ENCODE assay signal across 17 cellular contexts in the genomic region with DNA sequence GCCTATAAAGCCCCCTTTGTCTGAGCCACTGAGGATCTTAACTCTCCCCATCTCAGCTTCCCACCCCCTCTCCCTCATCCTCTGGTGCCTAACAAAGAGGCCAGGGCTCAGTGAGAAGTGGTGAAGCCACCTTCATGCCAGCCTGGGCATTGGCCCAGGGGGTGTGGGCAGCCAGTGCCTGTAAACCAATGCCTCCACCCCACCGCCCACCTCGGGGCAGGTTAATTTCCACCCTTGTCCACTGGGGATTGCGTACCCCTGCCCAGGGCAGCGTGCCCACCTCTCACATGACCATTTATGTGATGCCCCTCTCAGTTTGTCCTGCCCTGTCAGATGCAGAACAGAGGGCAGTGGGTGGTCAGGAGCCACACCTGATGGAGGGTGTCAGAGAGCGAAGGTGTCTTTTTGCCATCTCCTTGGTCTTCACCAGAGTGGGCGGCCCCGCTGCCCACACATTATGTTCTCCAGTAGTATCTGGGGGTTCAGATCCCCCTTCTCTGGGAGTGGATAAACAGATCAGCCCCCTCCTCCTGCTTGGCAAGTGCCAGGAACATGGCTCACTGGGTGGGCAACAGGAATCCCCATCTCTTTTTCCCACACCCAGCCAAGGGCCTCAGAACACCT. TPM values are rescaled to one million over a fixed set of nuclear protein-coding genes. Genes with fewer than 3 reads are reported as not detected.
DNase-seq lines count a peak whose midpoint lies in the region; ATAC-seq and TF ChIP-seq lines count a peak whose summit lies in the region.
"Had no signal": no experiment of that assay in that cellular context is flagged by ENCODE, and none has a peak within 500 bp of the region (broad histone marks: within the 10 kb centered on the region; RNA-seq: fewer than 3 reads in every experiment).

No MANE protein-coding gene starts in this region.

- H4K8ac ChIP-seq in mesenchymal stem cell (ENCODE audit: low read length) = no peak overlapping the region

- peaks cover 55% of the 10 kb centered on the region for H3K4me1 Mint-ChIP-seq in osteocyte (ENCODE audit: unreplicated experiment)
- peaks cover 5% of the 10 kb centered on the region for H3K4me1 Mint-ChIP-seq in activated CD8-positive, alpha-beta memory T cell treated with anti-CD3 and anti-CD28 coated beads, Interleukin-2, amount 10 ng/mL, durations not matched to agents 7 days and 5 days

- no peaks in the 10 kb centered on the region for H3K9me3 ChIP-seq in DND-41 (ENCODE audit: insufficient read depth, low read length, severe bottlenecking)
- no peaks in the 10 kb centered on the region for H3K9me3 ChIP-seq in esophagus muscularis mucosa
- H3K9me3 ChIP-seq in mesenchymal stem cell (ENCODE audit: control insufficient read depth, low read length) = no peaks in the 10 kb centered on the region
- no peaks in the 10 kb centered on the region for H3K9me3 ChIP-seq in transverse colon

- H3K27ac ChIP-seq in DND-41 (ENCODE audit: low read length) = no peak overlapping the region
- H3K27ac ChIP-seq in esophagus muscularis mucosa (replicated peaks in 1 of 4) = no peak overlapping the region
- no peak overlapping the region for H3K27ac ChIP-seq in mesenchymal stem cell (ENCODE audit: low read length, poor library complexity, severe bottlenecking)
- H3K27ac ChIP-seq in transverse colon = no peak overlapping the region
- H3K27ac ChIP-seq: SK-N-MC had no signal

- no peak overlapping the region for H3K27ac Mint-ChIP-seq in osteocyte (ENCODE audit: unreplicated experiment)
- H3K27ac Mint-ChIP-seq in activated CD8-positive, alpha-beta memory T cell treated with anti-CD3 and anti-CD28 coated beads, Interleukin-2, amount 10 ng/mL, durations not matched to agents 7 days and 5 days = no peak overlapping the region
- H3K27ac Mint-ChIP-seq: activated CD4-positive, alpha-beta T cell treated with anti-CD3 and anti-CD28 coated beads, Interleukin-2, amount 10 ng/mL, durations not matched to agents 24 days and 14 days; activated naive CD4-positive, alpha-beta T cell treated with anti-CD3 and anti-CD28 coated beads, Interleukin-2, amount 10 ng/mL, durations not matched to agents 7 days and 5 days had no signal

- in situ Hi-C loops in transverse colon (cut with MboI; ENCODE audit: low pct_ligation_motif_present in 1 of 4, low pct_unique_long_range_greater_than_20kb in 1 of 4, low sequenced_read_pairs in 3 of 4) = loop anchor here in 1 of 4 donors (10.0 kb wide), 1 partner anchor 73 kb away; a partner anchor contains a TSS

- CTCF ChIA-PET in activated CD8-positive, alpha-beta memory T cell treated with anti-CD3 and anti-CD28 coated beads, Interleukin-2, amount 10 ng/mL, durations not matched to agents 7 days and 5 days (lab: Charles Lee) = interaction anchor here (0.6 to 8.7 kb wide), 3 partner anchors 66 to 1513 kb away, joined by 3 to 334 read pairs (median 4); a partner anchor contains a TSS

- peak overlapping the region in 1 of 2 experiments; percentile 18 for H3K14ac ChIP-seq in mesenchymal stem cell (ENCODE audit: low read length in 2 of 2)

- DNase-seq in DND-41 = no peak
- no peak for DNase-seq in esophagus muscularis mucosa (ENCODE audit: extremely low spot score)
- no peak for DNase-seq in osteocyte (ENCODE audit: extremely low spot score, unreplicated experiment)
- DNase-seq in mesenchymal stem cell = no peak
- no peak for DNase-seq in transverse colon
- no peak for DNase-seq in activated CD8-positive, alpha-beta memory T cell treated with anti-CD3 and anti-CD28 coated beads, Interleukin-2, amount 10 ng/mL, durations not matched to agents 7 days and 5 days
- DNase-seq: activated CD4-positive, alpha-beta T cell treated with anti-CD3 and anti-CD28 coated beads, Interleukin-2, amount 10 ng/mL, durations not matched to agents 24 days and 14 days; activated naive CD4-positive, alpha-beta T cell treated with anti-CD3 and anti-CD28 coated beads, Interleukin-2, amount 10 ng/mL, durations not matched to agents 7 days and 5 days; effector memory CD4-positive, alpha-beta T cell; HCEC 1CT; hippocampal formation; left colon; NCI-H187 treated with DMSO at 0.1 percent for 48 hours; PC-3; T-helper 9 cell had no signal

- TF ChIP-seq EP300 in Ishikawa (IDR thresholded peaks at IDR 0.05; ENCODE audit: borderline replicate concordance) (no peak), esophagus muscularis mucosa (IDR thresholded peaks at IDR 0.05) (no peak), transverse colon (IDR thresholded peaks at IDR 0.05; ENCODE audit: low read depth) (no peak)

- no peaks in the 10 kb centered on the region for H3K79me1 ChIP-seq in mesenchymal stem cell (replicated peaks; ENCODE audit: low read length, poor library complexity, severe bottlenecking)

- no peak overlapping the region for H2BK120ac ChIP-seq in mesenchymal stem cell (ENCODE audit: low read depth, low read length)

- no peak overlapping the region for H3K4ac ChIP-seq in mesenchymal stem cell (ENCODE audit: low read depth in 1 of 2, low read length in 2 of 2)

- H3K9ac ChIP-seq in DND-41 (ENCODE audit: low read depth, low read length) (no peak overlapping the region), mesenchymal stem cell (ENCODE audit: low read length) (no peak overlapping the region)

- H3K27me3 ChIP-seq in DND-41 (ENCODE audit: insufficient read depth, low read length, poor library complexity) (peaks cover 3% of the 10 kb centered on the region), esophagus muscularis mucosa (peaks cover 0 to 29% (median 0%) of the 10 kb centered on the region in 4 donors), mesenchymal stem cell (ENCODE audit: control insufficient read depth in 1 of 2, insufficient read depth in 1 of 2, low read length in 2 of 2) (peaks cover 43 to 67% of the 10 kb centered on the region in 2 experiments), transverse colon (peaks cover 69% of the 10 kb centered on the region)

- no peak for ATAC-seq in DND-41 (ENCODE audit: insufficient read depth, low read depth)
- no peak for ATAC-seq in activated CD8-positive, alpha-beta memory T cell treated with anti-CD3 and anti-CD28 coated beads, Interleukin-2, amount 10 ng/mL, durations not matched to agents 7 days and 5 days
- ATAC-seq: left colon, PC-3 had no signal

- TF ChIP-seq CTCF in DND-41 (IDR thresholded peaks at IDR 0.05; ENCODE audit: borderline replicate concordance, extremely low read depth, low read length, poor library complexity, severe bottlenecking) (no peak), esophagus muscularis mucosa (IDR thresholded peaks at IDR 0.05) (no peak), osteocyte (IDR thresholded peaks at IDR 0.05) (no peak), transverse colon (IDR thresholded peaks at IDR 0.05) (no peak)

- no peak overlapping the region for H2AK5ac ChIP-seq in mesenchymal stem cell (ENCODE audit: low read length, severe bottlenecking)

- peak overlapping the region; percentile 77 for H3K4me3 Mint-ChIP-seq in osteocyte (ENCODE audit: unreplicated experiment)
- H3K4me3 Mint-ChIP-seq in activated CD8-positive, alpha-beta memory T cell treated with anti-CD3 and anti-CD28 coated beads, Interleukin-2, amount 10 ng/mL, durations not matched to agents 7 days and 5 days = no peak overlapping the region
- H3K4me3 Mint-ChIP-seq: activated naive CD4-positive, alpha-beta T cell treated with anti-CD3 and anti-CD28 coated beads, Interleukin-2, amount 10 ng/mL, durations not matched to agents 7 days and 5 days had no signal

- H3K23ac ChIP-seq in mesenchymal stem cell (ENCODE audit: low read length in 2 of 2) = no peak overlapping the region

- no peak overlapping the region for H2BK15ac ChIP-seq in mesenchymal stem cell (ENCODE audit: low read depth, poor library complexity, severe bottlenecking)

- no peak for TF ChIP-seq POLR2A in esophagus muscularis mucosa (IDR thresholded peaks at IDR 0.05; ENCODE audit: low read depth)
- no peak for TF ChIP-seq POLR2A in transverse colon (IDR thresholded peaks at IDR 0.05)

- WGBS in esophagus muscularis mucosa = 83% methylated on average over 1 of the region's 7 CpGs
- 92% methylated on average over 7 of the region's 7 CpGs for WGBS in mesenchymal stem cell
- WGBS in transverse colon (ENCODE audit: low coverage in 1 of 2), 2 donors = 89% methylated on average over 7 of the region's 7 CpGs; no CpG with 5 or more reads in 1 of the 2 donors

- H3K4me3 ChIP-seq in DND-41 (ENCODE audit: low read depth in 1 of 2, low read length in 2 of 2) = peak overlapping the region in 1 of 2 experiments; percentile 48; a peak in 1 of 4 replicates
- peak overlapping the region; percentile 52 to 63 (median 58) for H3K4me3 ChIP-seq in esophagus muscularis mucosa
- H3K4me3 ChIP-seq in mesenchymal stem cell (ENCODE audit: insufficient read depth in 1 of 2, low read depth in 1 of 2, low read length in 2 of 2) = no peak overlapping the region
- no peak overlapping the region for H3K4me3 ChIP-seq in transverse colon
- H3K4me3 ChIP-seq: SK-N-MC had no signal

- H3K9me3 Mint-ChIP-seq in osteocyte (ENCODE audit: unreplicated experiment) = no peaks in the 10 kb centered on the region
- H3K9me3 Mint-ChIP-seq in activated CD8-positive, alpha-beta memory T cell treated with anti-CD3 and anti-CD28 coated beads, Interleukin-2, amount 10 ng/mL, durations not matched to agents 7 days and 5 days (ENCODE audit: low read depth) = no peaks in the 10 kb centered on the region
- H3K9me3 Mint-ChIP-seq: activated CD4-positive, alpha-beta T cell treated with anti-CD3 and anti-CD28 coated beads, Interleukin-2, amount 10 ng/mL, durations not matched to agents 24 days and 14 days; activated naive CD4-positive, alpha-beta T cell treated with anti-CD3 and anti-CD28 coated beads, Interleukin-2, amount 10 ng/mL, durations not matched to agents 7 days and 5 days had no signal

- H3K36me3 ChIP-seq in DND-41 (ENCODE audit: insufficient read depth, low read length) (no peaks in the 10 kb centered on the region), esophagus muscularis mucosa (no peaks in the 10 kb centered on the region), mesenchymal stem cell (ENCODE audit: control insufficient read depth in 1 of 2, insufficient read depth in 2 of 2, low read depth in 1 of 2, low read length in 2 of 2) (no peaks in the 10 kb centered on the region), transverse colon (no peaks in the 10 kb centered on the region)

- H2BK5ac ChIP-seq in mesenchymal stem cell (ENCODE audit: low read depth, low read length, poor library complexity, severe bottlenecking) = no peak overlapping the region

- H3K79me2 ChIP-seq in DND-41 (ENCODE audit: insufficient read depth, low read length) = no peaks in the 10 kb centered on the region

- no peak overlapping the region for H2BK12ac ChIP-seq in mesenchymal stem cell (ENCODE audit: low read length in 2 of 2)

- peak overlapping the region; percentile 64; the same call in 1 of the 2 replicates for H3K4me2 ChIP-seq in DND-41 (ENCODE audit: insufficient read depth, low read length)
- no peak overlapping the region for H3K4me2 ChIP-seq in mesenchymal stem cell (ENCODE audit: low read length, poor library complexity, severe bottlenecking)

- H3K4me1 ChIP-seq in DND-41 (ENCODE audit: insufficient read depth, low read length) (peaks cover 76% of the 10 kb centered on the region), esophagus muscularis mucosa (peaks cover 45 to 64% (median 62%) of the 10 kb centered on the region in 4 donors), mesenchymal stem cell (ENCODE audit: control insufficient read depth, insufficient read depth, low read depth, low read length) (peaks cover 28% of the 10 kb centered on the region), transverse colon (peaks cover 15 to 50% (median 26%) of the 10 kb centered on the region in 4 donors)

- no peak overlapping the region for H2AFZ ChIP-seq in DND-41 (ENCODE audit: low read depth, low read length)
- H2AFZ ChIP-seq in mesenchymal stem cell (ENCODE audit: low read depth, low read length) = no peak overlapping the region

- H4K91ac ChIP-seq in mesenchymal stem cell (ENCODE audit: low read length) = no peak overlapping the region

- no peaks in the 10 kb centered on the region for H4K20me1 ChIP-seq in DND-41 (ENCODE audit: insufficient read depth, low read length)

- H3K36me3 Mint-ChIP-seq in osteocyte (ENCODE audit: unreplicated experiment) = no peaks in the 10 kb centered on the region
- no peaks in the 10 kb centered on the region for H3K36me3 Mint-ChIP-seq in activated CD8-positive, alpha-beta memory T cell treated with anti-CD3 and anti-CD28 coated beads, Interleukin-2, amount 10 ng/mL, durations not matched to agents 7 days and 5 days
- H3K36me3 Mint-ChIP-seq: activated naive CD4-positive, alpha-beta T cell treated with anti-CD3 and anti-CD28 coated beads, Interleukin-2, amount 10 ng/mL, durations not matched to agents 7 days and 5 days had no signal

- H3K27me3 Mint-ChIP-seq in osteocyte (ENCODE audit: unreplicated experiment) = peaks cover 6% of the 10 kb centered on the region
- peaks cover 53% of the 10 kb centered on the region for H3K27me3 Mint-ChIP-seq in activated CD8-positive, alpha-beta memory T cell treated with anti-CD3 and anti-CD28 coated beads, Interleukin-2, amount 10 ng/mL, durations not matched to agents 7 days and 5 days

- H3K18ac ChIP-seq in mesenchymal stem cell (ENCODE audit: low read depth in 1 of 2, low read length in 2 of 2) = no peak overlapping the region

- no peak for TF ChIP-seq RAD21 in Ishikawa (IDR thresholded peaks at IDR 0.05; ENCODE audit: low read depth)

- intact Hi-C loops in esophagus muscularis mucosa (cut with DNase I) (no loop called here), transverse colon (cut with DNase I; ENCODE audit: low total_unique reads) (no loop called here)

RNA-seq across cellular contexts. Expression of a gene that starts 10.1 kb away (rescaled TPM):
- 100 to 1,000 TPM in 2 of 4 donors, 10 to 100 TPM in 2; 58.6 to 150 (median 104) TPM for total RNA-seq in esophagus muscularis mucosa
- total RNA-seq in osteocyte = 165 and 177 TPM in 2 replicates
- polyA plus RNA-seq in mesenchymal stem cell (2013, experiment 1 of 2) = 66.7 TPM
- polyA plus RNA-seq in mesenchymal stem cell (2013, experiment 2 of 2) = 60.9 TPM
- total RNA-seq in transverse colon = 10 to 100 TPM in 3 of 4 donors, 1 to 10 TPM in 1; 4.5 to 21.7 (median 17.0) TPM
- total RNA-seq in activated CD8-positive, alpha-beta memory T cell treated with anti-CD3 and anti-CD28 coated beads, Interleukin-2, amount 10 ng/mL, durations not matched to agents 7 days and 5 days = under 1 TPM in 1 of 2 experiments, not detected in 1; 0.40 TPM

Comparison
In these comparisons a context has a peak if more than half of its experiments do, and no peak if none do; other contexts are left out.
1. H3K4me3 ChIP-seq: peak in esophagus muscularis mucosa (4 of 4); none in mesenchymal stem cell (0 of 2) and transverse colon (0 of 4).